In genomic region chr15:59532770-59533379, GRCh38 we compare ENCODE assay signal across 8 cellular contexts.
DNase-seq lines count a peak whose midpoint lies in the region; ATAC-seq, FAIRE-seq and TF ChIP-seq lines count a peak whose summit lies in the region.

No MANE protein-coding gene starts in this region.

- TF ChIP-seq POLR2A in K562 (conservative IDR thresholded peaks at IDR 0.05) (no peak), upper lobe of left lung (IDR thresholded peaks at IDR 0.05) (no peak)

- CTCF ChIA-PET in K562 (lab: Yijun Ruan, JAX; ENCODE audit: low intra/inter-chr PET ratio), result interaction anchor here (0.6 to 1.5 kb wide), 3 partner anchors 30 to 89 kb away, joined by 3 to 11 read pairs (median 4); no protein-coding TSS in a partner anchor

- TF ChIP-seq RAD21 in K562 (CRISPR knock-in tag; conservative IDR thresholded peaks at IDR 0.05 in 1 of 2, IDR thresholded peaks at IDR 0.05 in 1 of 2), result peak; percentile 74 to 83

- H3K4me2 ChIP-seq in K562 (ENCODE audit: insufficient read depth, low read length), result no peak overlapping the region

- 0 out of 2 replicates have a peak, but pooled peaks cover 4% of the 10 kb centered on the region for H4K20me1 ChIP-seq in K562 (replicated peaks; ENCODE audit: control insufficient read depth, insufficient read depth, low read length)

- ATAC-seq in K562 (peak; percentile 72), upper lobe of left lung (ENCODE audit: low FRiP score in 2 of 2) (peak in 1 of 2 donors; percentile 72), HG02973 (IDR thresholded peaks at IDR 0.05; ENCODE audit: unreplicated experiment) (no peak)

- no peaks in the 10 kb centered on the region for H3K36me3 ChIP-seq in K562 (ENCODE audit: control insufficient read depth, insufficient read depth, low read length)
- H3K36me3 ChIP-seq in upper lobe of left lung, result no peaks in the 10 kb centered on the region

- intact Hi-C loops in K562 (cut with micrococcal nuclease), result loop anchor here (2.0 to 10.0 kb wide), 5 partner anchors 30 to 794 kb away; no protein-coding TSS in a partner anchor

- TF ChIP-seq CTCF in HFF-Myc (IDR thresholded peaks at IDR 0.05; ENCODE audit: low read depth, low read length, missing control alignments) (peak; percentile 68), K562 (IDR thresholded peaks at IDR 0.05 in 2 of 3, conservative IDR thresholded peaks at IDR 0.05 in 1 of 3; ENCODE audit: insufficient read depth in 2 of 3, low read depth in 1 of 3, low read length in 3 of 3) (peak; percentile 67 to 88 (median 77)), upper lobe of left lung (IDR thresholded peaks at IDR 0.05) (peak in 5 of 6 experiments; percentile 32 to 58 (median 44))

- POLR2A ChIA-PET in K562 (lab: Yijun Ruan, JAX), result interaction anchor here (0.5 to 0.7 kb wide), 5 partner anchors 41 to 533 kb away, joined by 3 to 5 read pairs (median 4); no protein-coding TSS in a partner anchor

- 14% methylated on average over 8 of the region's 8 CpGs for WGBS in K562 (ENCODE audit: insufficient coverage, low coverage, missing lambda C conversion rate)
- 15 to 17% methylated on average over 8 of the region's 8 CpGs for WGBS in upper lobe of left lung, 2 donors

- peak; percentile 17 for DNase-seq in DMS53 treated with DMSO at 0.1 percent for 48 hours (lab: John Stamatoyannopoulos, UW; ENCODE audit: unreplicated experiment)
- DNase-seq in HFF-Myc (ENCODE audit: extremely low read depth, low read depth), result no peak
- DNase-seq in NOMO-1 (lab: John Stamatoyannopoulos, UW; ENCODE audit: unreplicated experiment in 2 of 2), result peak; percentile 62 to 80
- peak; percentile 19 to 52 (median 46) for DNase-seq in K562 (ENCODE audit: extremely low read depth in 1 of 4, low spot score in 3 of 4)
- peak; percentile 67 for DNase-seq in left kidney (ENCODE audit: low read depth, low spot score)
- no peak for DNase-seq in upper lobe of left lung
- no peak for DNase-seq in T-helper 9 cell

- H3K27ac ChIP-seq in K562 (ENCODE audit: extremely low read depth, low read depth, low read length) (no peak overlapping the region), upper lobe of left lung (no peak overlapping the region)

- no peaks in the 10 kb centered on the region for H3K79me2 ChIP-seq in K562 (ENCODE audit: control insufficient read depth, insufficient read depth, low read length)

- H3K9me1 ChIP-seq in K562 (ENCODE audit: control insufficient read depth, insufficient read depth, low read length), result no peaks in the 10 kb centered on the region

- no peaks in the 10 kb centered on the region for H3K9me3 ChIP-seq in K562 (replicated peaks; ENCODE audit: control insufficient read depth, insufficient read depth, low read depth, low read length)
- no peaks in the 10 kb centered on the region for H3K9me3 ChIP-seq in upper lobe of left lung

- FAIRE-seq in K562 (lab: Jason Lieb, UNC), result peak; percentile 81

- no peak overlapping the region for H3K9ac ChIP-seq in K562 (ENCODE audit: insufficient read depth in 1 of 2, low read depth in 2 of 2, low read length in 2 of 2)

- no peak overlapping the region for H3K4me3 ChIP-seq in HFF-Myc (replicated peaks; ENCODE audit: low read depth, low read length)
- H3K4me3 ChIP-seq in K562, result no peak overlapping the region
- H3K4me3 ChIP-seq in upper lobe of left lung, result no peak overlapping the region

- H3K4me1 ChIP-seq in K562 (replicated peaks in 1 of 2; ENCODE audit: control insufficient read depth in 2 of 2, insufficient read depth in 2 of 2, low read length in 2 of 2) (peaks cover 0 to 6% of the 10 kb centered on the region in 2 experiments; a peak in 3 of 5 replicates), upper lobe of left lung (no peaks in the 10 kb centered on the region)

- in situ Hi-C loops in K562 (cut with MboI), result no loop called here

- BruUV-seq in K562 (replicated peaks; lab: Mats Ljungman, UMichigan), result no TSS peak

- peaks cover 5 to 16% of the 10 kb centered on the region in 2 experiments; a peak in 4 of 5 replicates for H3K27me3 ChIP-seq in K562 (ENCODE audit: control insufficient read depth in 2 of 2, insufficient read depth in 2 of 2, low read length in 2 of 2)
- H3K27me3 ChIP-seq in upper lobe of left lung, result no peaks in the 10 kb centered on the region

- H2AFZ ChIP-seq in K562 (ENCODE audit: low read depth, low read length), result no peak overlapping the region

- TF ChIP-seq EP300 in K562 (IDR thresholded peaks at IDR 0.05; ENCODE audit: low read length) (no peak), upper lobe of left lung (IDR thresholded peaks at IDR 0.05) (no peak)

TF ChIP-seq in K562, 482 proteins besides CTCF, POLR2A, EP300 and RAD21 (continues in another document):
- no peak for TF ChIP-seq PBX2 (CRISPR knock-in tag; IDR thresholded peaks at IDR 0.05; ENCODE audit: low read depth)
- TF ChIP-seq PBX2 (tag; conservative IDR thresholded peaks at IDR 0.05; ENCODE audit: low read depth), result 0 out of 2 replicates have a peak, but pooled peaks have one; percentile 8
- no peak for TF ChIP-seq FUS (optimal IDR thresholded peaks at IDR 0.05; ENCODE audit: low read depth, low read length)
- no peak for TF ChIP-seq RBBP5 (IDR thresholded peaks at IDR 0.05; ENCODE audit: borderline replicate concordance, insufficient read depth, low read length, poor library complexity, severe bottlenecking)
- TF ChIP-seq CSDE1 (IDR thresholded peaks at IDR 0.05), result no peak
- no peak for TF ChIP-seq ZNF311 (CRISPR knock-in tag; IDR thresholded peaks at IDR 0.05)
- TF ChIP-seq ZFX (CRISPR knock-in tag; IDR thresholded peaks at IDR 0.05), result no peak
- peak; percentile 56; the same call in 1 of the 2 replicates for TF ChIP-seq SMC3 (conservative IDR thresholded peaks at IDR 0.05; ENCODE audit: insufficient read depth, low read depth, low read length)
- no peak for TF ChIP-seq ARID2 (IDR thresholded peaks at IDR 0.05)
- TF ChIP-seq ELK1 (CRISPR knock-in tag; IDR thresholded peaks at IDR 0.05), result no peak
- TF ChIP-seq MBD2 (IDR thresholded peaks at IDR 0.05; ENCODE audit: borderline replicate concordance, low read depth), result no peak
- no peak for TF ChIP-seq ZNF780A (CRISPR knock-in tag; IDR thresholded peaks at IDR 0.05)
- TF ChIP-seq ZNF12 (CRISPR knock-in tag; IDR thresholded peaks at IDR 0.05), result no peak
- no peak for TF ChIP-seq CBFA2T2 (conservative IDR thresholded peaks at IDR 0.05)
- TF ChIP-seq NFE2L1 (tag; IDR thresholded peaks at IDR 0.05; ENCODE audit: borderline replicate concordance, low read depth), result no peak
- no peak for TF ChIP-seq HSF4 (CRISPR knock-in tag; IDR thresholded peaks at IDR 0.05; ENCODE audit: borderline replicate concordance)
- TF ChIP-seq ZFP91 (CRISPR knock-in tag; IDR thresholded peaks at IDR 0.05), result no peak
- peak; percentile 56; the same call in 1 of the 2 replicates for TF ChIP-seq DEAF1 (CRISPR knock-in tag; IDR thresholded peaks at IDR 0.05)

Comparison
In these comparisons a context has a peak if more than half of its experiments do, and no peak if none do; other contexts are left out.
1. DNase-seq: peak in DMS53 treated with DMSO at 0.1 percent for 48 hours (single experiment), NOMO-1 (2 of 2), K562 (4 of 4) and left kidney (single experiment); none in HFF-Myc (single experiment), upper lobe of left lung (0 of 2) and T-helper 9 cell (single experiment).
2. Peak in every context shown above with its lines, with median percentiles within 50 percentile points of each other: CTCF ChIP-seq.